11 cellular contexts compared by ENCODE assay signal in genomic region chr12:53066594-53066978, GRCh38. TPM values are rescaled to one million over a fixed set of nuclear protein-coding genes. Genes with fewer than 3 reads are reported as not detected.
DNase-seq lines count a peak whose midpoint lies in the region; ATAC-seq and TF ChIP-seq lines count a peak whose summit lies in the region.
"Had no signal": no experiment of that assay in that cellular context is flagged by ENCODE, and none has a peak within 500 bp of the region (broad histone marks: within the 10 kb centered on the region; RNA-seq: fewer than 3 reads in every experiment).

No MANE protein-coding gene starts in this region.

- WGBS in thyroid gland, 2 donors, result 84 to 88% methylated on average over 10 of the region's 10 CpGs

- no peak for ATAC-seq in GM18858 (IDR thresholded peaks at IDR 0.05; ENCODE audit: unreplicated experiment)

- H3K4me3 Mint-ChIP-seq in nephron progenitor cell, result no peak overlapping the region
- H3K4me3 Mint-ChIP-seq: activated B cell treated with CpG ODN at 0.5 μM for 24 hours; activated T-cell treated with anti-CD3 and anti-CD28 coated beads, Interleukin-2, amount 50 U/mL, for 72 hours had no signal

- H3K4me1 Mint-ChIP-seq in nephron progenitor cell, result peaks cover 78% of the 10 kb centered on the region

- no peak overlapping the region for H3K27ac Mint-ChIP-seq in nephron progenitor cell
- H3K27ac Mint-ChIP-seq: activated B cell treated with CpG ODN at 0.5 μM for 24 hours had no signal

- H3K9me3 ChIP-seq in Peyer's patch (no peaks in the 10 kb centered on the region), thyroid gland (no peaks in the 10 kb centered on the region)

- H3K4me1 ChIP-seq in Peyer's patch (peaks cover 0 to 31% (median 0%) of the 10 kb centered on the region in 4 donors), thyroid gland (peaks cover 15 to 76% of the 10 kb centered on the region in 2 donors)

- H3K9me3 Mint-ChIP-seq in nephron progenitor cell, result no peaks in the 10 kb centered on the region
- H3K9me3 Mint-ChIP-seq: activated B cell treated with CpG ODN at 0.5 μM for 24 hours; activated T-cell treated with anti-CD3 and anti-CD28 coated beads, Interleukin-2, amount 50 U/mL, for 72 hours had no signal

- H3K36me3 ChIP-seq in Peyer's patch (peaks cover 0 to 62% (median 0%) of the 10 kb centered on the region in 3 donors), brain microvascular endothelial cell (replicated peaks) (peaks cover 42% of the 10 kb centered on the region), thyroid gland (peaks cover 11 to 16% of the 10 kb centered on the region in 2 donors)

- DNase-seq in Peyer's patch, result peak in 1 of 3 donors; percentile 40
- no peak for DNase-seq in brain microvascular endothelial cell
- peak; percentile 86 for DNase-seq in mesenteric fat pad (ENCODE audit: low spot score)
- DNase-seq in thyroid gland, result no peak
- no peak for DNase-seq in nephron progenitor cell
- DNase-seq in activated T-cell treated with anti-CD3 and anti-CD28 coated beads, Interleukin-2, amount 50 U/mL, for 48 hours, result no peak
- DNase-seq: foreskin keratinocyte had no signal

- TF ChIP-seq POLR2A in Peyer's patch (IDR thresholded peaks at IDR 0.05) (no peak), thyroid gland (IDR thresholded peaks at IDR 0.05) (no peak)

- no peak overlapping the region for H3K4me3 ChIP-seq in Peyer's patch
- no peak overlapping the region for H3K4me3 ChIP-seq in brain microvascular endothelial cell (ENCODE audit: low read depth, low read length)
- H3K4me3 ChIP-seq in thyroid gland (replicated peaks in 1 of 3), result no peak overlapping the region

- no peak for TF ChIP-seq CTCF in Peyer's patch (IDR thresholded peaks at IDR 0.05)
- TF ChIP-seq CTCF in brain microvascular endothelial cell (IDR thresholded peaks at IDR 0.05; ENCODE audit: low read depth, low read length, missing control alignments), result no peak
- TF ChIP-seq CTCF in thyroid gland (IDR thresholded peaks at IDR 0.05), result no peak
- no peak for TF ChIP-seq CTCF in nephron progenitor cell (IDR thresholded peaks at IDR 0.05)

- H3K27me3 Mint-ChIP-seq in nephron progenitor cell (ENCODE audit: low read depth, poor library complexity), result peaks cover 3% of the 10 kb centered on the region
- H3K27me3 Mint-ChIP-seq: activated B cell treated with CpG ODN at 0.5 μM for 24 hours had no signal

- H3K27ac ChIP-seq in Peyer's patch, result peak overlapping the region in 3 of 4 donors; percentile 14 to 63 (median 50)
- peak overlapping the region; percentile 78 for H3K27ac ChIP-seq in brain microvascular endothelial cell
- H3K27ac ChIP-seq in thyroid gland, result peak overlapping the region; percentile 27 to 75 (median 71)
- H3K27ac ChIP-seq: foreskin keratinocyte had no signal

- H3K36me3 Mint-ChIP-seq in nephron progenitor cell (ENCODE audit: low read depth), result no peaks in the 10 kb centered on the region

- in situ Hi-C loops in brain microvascular endothelial cell (cut with HindIII; ENCODE audit: low pct_ligation_motif_present, low sequenced_read_pairs), result no loop called here

- H3K27me3 ChIP-seq in Peyer's patch (no peaks in the 10 kb centered on the region), brain microvascular endothelial cell (replicated peaks) (no peaks in the 10 kb centered on the region), thyroid gland (no peaks in the 10 kb centered on the region)
- H3K27me3 ChIP-seq: foreskin keratinocyte had no signal

- intact Hi-C loops in thyroid gland (cut with DNase I), result loop anchor here (10.0 kb wide), 1 partner anchor 128 kb away; no protein-coding TSS in a partner anchor

RNA-seq across cellular contexts. Expression of gene SPRYD3, which starts 12.6 kb away (rescaled TPM):
- 10 to 100 TPM; 27.8 to 38.7 (median 34.8) TPM for total RNA-seq in Peyer's patch
- 46.2 TPM for total RNA-seq in mesenteric fat pad
- total RNA-seq in thyroid gland, result 10 to 100 TPM; 37.8 to 82.7 (median 58.9) TPM

RNA-seq across cellular contexts. Expression of gene TNS2, which starts 16.7 kb away (rescaled TPM):
- total RNA-seq in Peyer's patch (100 to 1,000 TPM in 3 of 4 donors, 10 to 100 TPM in 1; 29.2 to 274 (median 154) TPM), mesenteric fat pad (210 TPM), thyroid gland (100 to 1,000 TPM in 3 of 4 donors, 10 to 100 TPM in 1; 86.7 to 179 (median 114) TPM)

RNA-seq across cellular contexts. Expression of gene IGFBP6, which starts 30.9 kb away (rescaled TPM):
- 100 to 1,000 TPM in 2 of 4 donors, 10 to 100 TPM in 2; 68.5 to 191 (median 128) TPM for total RNA-seq in Peyer's patch
- 195 TPM for total RNA-seq in mesenteric fat pad
- 100 to 1,000 TPM in 3 of 4 donors, 10 to 100 TPM in 1; 76.6 to 363 (median 186) TPM for total RNA-seq in thyroid gland
- total RNA-seq: activated B cell treated with CpG ODN at 0.5 μM for 24 hours had no signal

RNA-seq across cellular contexts. Expression of gene SOAT2, which starts 36.7 kb away (rescaled TPM):
- total RNA-seq in Peyer's patch (10 to 100 TPM in 3 of 4 donors, not detected in 1; 13.3 to 55.0 (median 34.5) TPM), mesenteric fat pad (not detected), thyroid gland (under 1 TPM in 1 of 4 donors, not detected in 3; 0.40 TPM)
- total RNA-seq: activated B cell treated with CpG ODN at 0.5 μM for 24 hours, foreskin keratinocyte, kidney epithelial cell had no signal
